Comparison of ENCODE assay signal across 12 cellular contexts in genomic region chr1:164644774-164645634, GRCh38.
DNase-seq lines count a peak whose midpoint lies in the region; ATAC-seq, FAIRE-seq and TF ChIP-seq lines count a peak whose summit lies in the region.
"Had no signal": no experiment of that assay in that cellular context is flagged by ENCODE, and none has a peak within 500 bp of the region (broad histone marks: within the 10 kb centered on the region; RNA-seq: fewer than 3 reads in every experiment).

No MANE protein-coding gene starts in this region.

- 18 to 29% methylated on average over 6 of the region's 6 CpGs for WGBS in pancreas, 2 donors

- no peaks in the 10 kb centered on the region for H3K9me3 Mint-ChIP-seq in activated T-cell treated with anti-CD3 and anti-CD28 coated beads, Interleukin-2, amount 50 U/mL, for 4 hours
- H3K9me3 Mint-ChIP-seq: dendritic cell treated with granulocyte-macrophage colony-stimulating factor and Interleukin-4, amounts not matched to agents 40 ng/mL and 50 ng/mL, for 4 days had no signal

- TF ChIP-seq CTCF in epithelial cell of esophagus (IDR thresholded peaks at IDR 0.05; ENCODE audit: insufficient read depth, low read depth, low read length, missing control alignments) = no peak
- no peak for TF ChIP-seq CTCF in pancreas (IDR thresholded peaks at IDR 0.05)

- no peaks in the 10 kb centered on the region for H3K27me3 Mint-ChIP-seq in activated T-cell treated with anti-CD3 and anti-CD28 coated beads, Interleukin-2, amount 50 U/mL, for 4 hours (ENCODE audit: low read depth)

- H3K36me3 Mint-ChIP-seq in activated T-cell treated with anti-CD3 and anti-CD28 coated beads, Interleukin-2, amount 50 U/mL, for 4 hours (ENCODE audit: insufficient read depth) = no peaks in the 10 kb centered on the region

- peak; percentile 31 for DNase-seq in EL
- peak; percentile 51 for DNase-seq in NCI-H226
- peak; percentile 43 for DNase-seq in epithelial cell of esophagus (ENCODE audit: low read depth)
- DNase-seq in pancreas = no peak
- no peak for DNase-seq in activated CD4-positive, alpha-beta T cell treated with anti-CD3 and anti-CD28 coated beads for 48 hours
- DNase-seq in activated CD4-positive, CD25-positive, alpha-beta regulatory T cell (lab: John Stamatoyannopoulos, UW) = no peak
- no peak for DNase-seq in activated T-cell treated with anti-CD3 and anti-CD28 coated beads, Interleukin-2, amount 50 U/mL, for 4 hours
- DNase-seq: DMS79 treated with DMSO at 0.1 percent for 48 hours, left cardiac atrium, MG63 had no signal

- H3K4me3 Mint-ChIP-seq in activated T-cell treated with anti-CD3 and anti-CD28 coated beads, Interleukin-2, amount 50 U/mL, for 4 hours = no peak overlapping the region
- H3K4me3 Mint-ChIP-seq: dendritic cell treated with granulocyte-macrophage colony-stimulating factor and Interleukin-4, amounts not matched to agents 40 ng/mL and 50 ng/mL, for 4 days had no signal

- no peaks in the 10 kb centered on the region for H3K4me1 Mint-ChIP-seq in activated T-cell treated with anti-CD3 and anti-CD28 coated beads, Interleukin-2, amount 50 U/mL, for 4 hours (ENCODE audit: low read depth)

- peaks cover 54 to 65% (median 58%) of the 10 kb centered on the region in 3 donors for H3K4me1 ChIP-seq in pancreas

- H3K9me3 ChIP-seq in pancreas = no peaks in the 10 kb centered on the region
- H3K9me3 ChIP-seq: MG63 had no signal

- peak; percentile 23 to 61 (median 54) for ATAC-seq in pancreas
- ATAC-seq in activated T-cell treated with anti-CD3 and anti-CD28 coated beads, Interleukin-2, amount 50 U/mL, for 4 hours = no peak
- no peak for ATAC-seq in HG02610 (IDR thresholded peaks at IDR 0.05; ENCODE audit: unreplicated experiment)

- FAIRE-seq in pancreas (lab: Jason Lieb, UNC) = peak; percentile 84

- H3K27ac ChIP-seq in pancreas = peak overlapping the region in 3 of 4 donors; percentile 19 to 64 (median 37)

- no peaks in the 10 kb centered on the region for H3K36me3 ChIP-seq in pancreas
- H3K36me3 ChIP-seq: MG63 had no signal

- intact Hi-C loops in pancreas (cut with DNase I) = no loop called here

- no peaks in the 10 kb centered on the region for H3K27me3 ChIP-seq in pancreas
- H3K27me3 ChIP-seq: MG63 had no signal

- H3K4me3 ChIP-seq in epithelial cell of esophagus (ENCODE audit: low read length) (no peak overlapping the region), pancreas (no peak overlapping the region)
- H3K4me3 ChIP-seq: MG63 had no signal

Comparison
In these comparisons a context has a peak if more than half of its experiments do, and no peak if none do; other contexts are left out.
1. DNase-seq: peak in EL (single experiment), NCI-H226 (single experiment) and epithelial cell of esophagus (single experiment); none in pancreas (0 of 6), activated CD4-positive, alpha-beta T cell treated with anti-CD3 and anti-CD28 coated beads for 48 hours (single experiment), activated CD4-positive, CD25-positive, alpha-beta regulatory T cell (0 of 4) and activated T-cell treated with anti-CD3 and anti-CD28 coated beads, Interleukin-2, amount 50 U/mL, for 4 hours (single experiment).
2. ATAC-seq: peak in pancreas (4 of 4); none in activated T-cell treated with anti-CD3 and anti-CD28 coated beads, Interleukin-2, amount 50 U/mL, for 4 hours (0 of 2) and HG02610 (single experiment).